ENCODE assay signal across 8 cellular contexts in the genomic region with DNA sequence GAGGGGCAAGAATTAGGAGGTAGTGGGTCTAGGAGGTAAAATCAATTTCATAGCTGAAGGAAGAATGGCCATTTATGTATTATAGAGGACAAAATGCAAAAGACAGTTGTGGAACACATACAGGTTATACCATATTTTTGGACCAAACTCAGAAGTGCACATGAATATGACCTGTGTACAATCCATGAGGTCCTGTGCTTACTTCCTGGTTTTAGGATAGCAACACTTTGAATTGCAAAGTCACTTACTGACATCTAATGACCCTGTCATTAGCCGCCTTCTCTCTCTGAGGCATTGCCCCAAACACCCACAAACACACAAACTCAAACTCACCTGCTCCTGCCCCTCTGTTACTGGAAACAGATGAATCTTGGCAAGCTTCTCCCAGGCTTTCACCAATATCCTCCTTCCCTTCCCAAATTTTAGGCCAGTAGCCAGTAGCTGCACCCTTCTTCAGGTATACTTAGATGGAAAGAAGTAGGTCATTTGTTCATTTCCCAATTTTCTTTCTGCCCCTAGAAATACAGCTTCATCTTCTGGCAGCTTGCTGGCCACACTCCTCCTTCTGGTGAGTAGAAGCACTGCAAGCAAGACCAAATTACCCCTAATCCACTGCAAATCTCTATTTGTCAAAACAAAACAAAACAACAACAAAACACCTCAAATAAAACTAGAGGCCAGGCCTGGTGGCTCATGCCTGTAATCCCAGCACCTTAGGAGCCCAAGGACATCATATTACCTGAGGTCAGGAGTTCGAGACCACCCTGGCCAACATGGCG. TPM values are rescaled to one million over a fixed set of nuclear protein-coding genes. Genes with fewer than 3 reads are reported as not detected.
DNase-seq lines count a peak whose midpoint lies in the region; ATAC-seq and TF ChIP-seq lines count a peak whose summit lies in the region.

No MANE protein-coding gene starts in this region.

- no peaks in the 10 kb centered on the region for H3K4me1 Mint-ChIP-seq in activated naive CD4-positive, alpha-beta T cell treated with anti-CD3 and anti-CD28 coated beads for 36 hours (ENCODE audit: low read depth)

- H3K4me3 ChIP-seq in fibroblast of villous mesenchyme (ENCODE audit: low read depth, low read length) (no peak overlapping the region), skeletal muscle cell (ENCODE audit: low read depth, low read length) (no peak overlapping the region)

- intact Hi-C loops in activated naive CD4-positive, alpha-beta T cell treated with anti-CD3 and anti-CD28 coated beads for 36 hours (cut with micrococcal nuclease) = loop anchor here (1.0 to 5.0 kb wide), 3 partner anchors 36 to 821 kb away; no protein-coding TSS in a partner anchor

- POLR2A ChIA-PET in RWPE1 (lab: Yijun Ruan, JAX; ENCODE audit: low non-redundant PET) = no interaction called here

- CTCF ChIA-PET in activated naive CD4-positive, alpha-beta T cell treated with anti-CD3 and anti-CD28 coated beads for 36 hours (lab: Charles Lee) = interaction anchor here (0.6 to 6.9 kb wide), 21 partner anchors 10 to 874 kb away, joined by 3 to 105 read pairs (median 3); partner anchors contain the start of genes EVI5 and RPL5
- CTCF ChIA-PET in RWPE1 (lab: Yijun Ruan, JAX) = interaction anchor here (0.6 to 1.0 kb wide), 7 partner anchors 10 to 501 kb away, joined by 3 to 4 read pairs (median 3); no protein-coding TSS in a partner anchor

- no peak overlapping the region for H3K27ac ChIP-seq in RWPE1

- TF ChIP-seq CTCF in RWPE1 (conservative IDR thresholded peaks at IDR 0.05; ENCODE audit: low read depth) (peak; percentile 55), fibroblast of villous mesenchyme (IDR thresholded peaks at IDR 0.05; ENCODE audit: insufficient read depth, low read depth, low read length) (peak; percentile 79)

- H3K36me3 Mint-ChIP-seq in activated naive CD4-positive, alpha-beta T cell treated with anti-CD3 and anti-CD28 coated beads for 36 hours (ENCODE audit: low read depth) = no peaks in the 10 kb centered on the region

- H3K27me3 Mint-ChIP-seq in activated naive CD4-positive, alpha-beta T cell treated with anti-CD3 and anti-CD28 coated beads for 36 hours (ENCODE audit: low read depth) = no peaks in the 10 kb centered on the region

- no peak overlapping the region for H3K4me3 Mint-ChIP-seq in activated naive CD4-positive, alpha-beta T cell treated with anti-CD3 and anti-CD28 coated beads for 36 hours

- no peak overlapping the region for H3K27ac Mint-ChIP-seq in activated naive CD4-positive, alpha-beta T cell treated with anti-CD3 and anti-CD28 coated beads for 36 hours

- ATAC-seq in HG03469 (IDR thresholded peaks at IDR 0.05; ENCODE audit: unreplicated experiment) = no peak

- H3K9me3 Mint-ChIP-seq in activated naive CD4-positive, alpha-beta T cell treated with anti-CD3 and anti-CD28 coated beads for 36 hours = no peaks in the 10 kb centered on the region

- DNase-seq in activated naive CD4-positive, alpha-beta T cell treated with anti-CD3 and anti-CD28 coated beads for 36 hours = peak; percentile 16
- DNase-seq in activated naive CD4-positive, alpha-beta T cell (lab: John Stamatoyannopoulos, UW) = no peak
- DNase-seq in HCEC 1CT (peak; percentile 52), RWPE1 (ENCODE audit: low spot score) (peak; percentile 25), fibroblast of villous mesenchyme (ENCODE audit: low read depth) (peak; percentile 48), skeletal muscle cell (ENCODE audit: low read depth) (peak; percentile 8), HuH-7.5 (ENCODE audit: low spot score) (no peak)

RNA-seq across cellular contexts. Expression of gene RPL5, which starts 13.7 kb away (rescaled TPM):
- 1,000 to 10,000 TPM; 1,793 to 1,819 TPM for total RNA-seq in activated naive CD4-positive, alpha-beta T cell treated with anti-CD3 and anti-CD28 coated beads for 36 hours
- 920 and 947 TPM in 2 replicates for total RNA-seq in fibroblast of villous mesenchyme

RNA-seq across cellular contexts. Expression of gene EVI5, which starts 33.3 kb away (rescaled TPM):
- 10 to 100 TPM; 13.8 to 14.0 TPM for total RNA-seq in activated naive CD4-positive, alpha-beta T cell treated with anti-CD3 and anti-CD28 coated beads for 36 hours
- 58.7 and 69.6 TPM in 2 replicates for total RNA-seq in fibroblast of villous mesenchyme

Comparison
In these comparisons a context has a peak if more than half of its experiments do, and no peak if none do; other contexts are left out.
1. DNase-seq: peak in activated naive CD4-positive, alpha-beta T cell treated with anti-CD3 and anti-CD28 coated beads for 36 hours (single experiment), HCEC 1CT (single experiment), RWPE1 (single experiment), fibroblast of villous mesenchyme (single experiment) and skeletal muscle cell (single experiment); none in activated naive CD4-positive, alpha-beta T cell (0 of 4) and HuH-7.5 (single experiment).